Comparison of ENCODE assay signal across 1 cellular context in genomic region chr1:41013812-41014211, GRCh38.
TF ChIP-seq lines count a peak whose summit lies in the region.

No MANE protein-coding gene starts in this region.

TF ChIP-seq in HepG2, 621 proteins besides CTCF, POLR2A, EP300 and RAD21:
- TF ChIP-seq KLF12 (CRISPR knock-in tag; IDR thresholded peaks at IDR 0.05; ENCODE audit: borderline replicate concordance) (no peak), ZBTB20 (CRISPR knock-in tag; IDR thresholded peaks at IDR 0.05; ENCODE audit: borderline replicate concordance, low read depth) (no peak), MAFF (IDR thresholded peaks at IDR 0.05; ENCODE audit: low read depth, low read length) (no peak), ZNF383 (CRISPR knock-in tag; IDR thresholded peaks at IDR 0.05; ENCODE audit: borderline replicate concordance) (no peak), SMARCE1 (IDR thresholded peaks at IDR 0.05; ENCODE audit: borderline replicate concordance) (no peak), ZNF709 (CRISPR knock-in tag; IDR thresholded peaks at IDR 0.05) (no peak), BCL6 (CRISPR knock-in tag; IDR thresholded peaks at IDR 0.05) (no peak), POGZ (CRISPR knock-in tag; IDR thresholded peaks at IDR 0.05) (no peak), SNAI1 (CRISPR knock-in tag; IDR thresholded peaks at IDR 0.05; ENCODE audit: borderline replicate concordance) (no peak)
